Comparison of ENCODE assay signal across 10 cellular contexts in the genomic region with DNA sequence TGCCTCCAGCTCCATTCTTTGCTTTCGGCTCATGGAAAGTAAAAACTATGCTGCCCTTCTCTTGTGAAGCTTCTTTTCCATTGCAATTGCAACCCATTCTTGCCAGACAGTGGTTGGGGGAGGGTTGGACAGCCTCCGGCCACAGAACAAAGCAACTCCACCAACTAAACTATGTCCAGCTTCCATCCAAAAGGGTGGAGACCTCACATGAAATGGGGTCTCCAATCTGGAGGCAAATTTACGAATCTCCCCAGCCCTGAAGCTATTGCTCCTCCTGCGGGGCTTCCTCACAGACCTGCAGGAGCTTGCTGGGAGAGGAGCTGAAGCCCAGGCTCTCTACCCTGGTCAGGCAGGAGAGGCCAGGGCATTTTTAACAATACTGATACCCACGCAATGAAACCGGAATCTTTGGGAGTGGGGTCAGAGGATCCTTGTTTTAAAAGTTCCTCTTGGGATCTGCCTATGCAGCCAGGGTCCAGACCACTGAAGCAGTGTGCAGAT. TPM values are rescaled to one million over a fixed set of nuclear protein-coding genes. Genes with fewer than 3 reads are reported as not detected.
DNase-seq lines count a peak whose midpoint lies in the region; ATAC-seq and TF ChIP-seq lines count a peak whose summit lies in the region.
"Had no signal": no experiment of that assay in that cellular context is flagged by ENCODE, and none has a peak within 500 bp of the region (broad histone marks: within the 10 kb centered on the region; RNA-seq: fewer than 3 reads in every experiment).

No MANE protein-coding gene starts in this region.

- no TSS peak for BruUV-seq in Panc1 (replicated peaks; lab: Mats Ljungman, UMichigan)

- no peak for TF ChIP-seq CTCF in Panc1 (IDR thresholded peaks at IDR 0.05)

- H3K4me1 ChIP-seq in Panc1 (ENCODE audit: control insufficient read depth, insufficient read depth, low read length) (peaks cover 5% of the 10 kb centered on the region; the same call in 1 of the 2 replicates), thymus (ENCODE audit: control insufficient read depth, insufficient read depth, low read length) (no peaks in the 10 kb centered on the region)

- DNase-seq in Panc1 (ENCODE audit: low read depth, low spot score) (no peak), medulla oblongata (ENCODE audit: extremely low spot score) (peak; percentile 16), NCI-H524 treated with DMSO at 0.1 percent for 48 hours (lab: John Stamatoyannopoulos, UW) (no peak)
- no peak for DNase-seq in T-helper 2 cell treated with Interferon-gamma antibody and Interleukin-4, amounts not matched to agents 5 μg/mL and 100 μg/mL, for 36 hours (ENCODE audit: low spot score)
- DNase-seq: activated B cell treated with CpG ODN at 0.5 μM for 24 hours, NCI-H524 had no signal

- CTCF ChIA-PET in Panc1 (lab: Charles Lee) = interaction anchor here (1.5 kb wide), 1 partner anchor 26 kb away, joined by 3 read pairs; no protein-coding TSS in a partner anchor

- no peaks in the 10 kb centered on the region for H3K4me1 Mint-ChIP-seq in T-helper 2 cell treated with Interferon-gamma antibody and Interleukin-4, amounts not matched to agents 5 μg/mL and 100 μg/mL, for 36 hours (ENCODE audit: low read depth)

- H3K27me3 ChIP-seq in Panc1 (ENCODE audit: control insufficient read depth, insufficient read depth, low read length) = peaks cover 5% of the 10 kb centered on the region; the same call in 1 of the 2 replicates
- peaks cover 22% of the 10 kb centered on the region for H3K27me3 ChIP-seq in thymus (ENCODE audit: control insufficient read depth, insufficient read depth)

- H3K9me3 Mint-ChIP-seq in T-helper 2 cell treated with Interferon-gamma antibody and Interleukin-4, amounts not matched to agents 5 μg/mL and 100 μg/mL, for 36 hours = no peaks in the 10 kb centered on the region

- in situ Hi-C loops in Panc1 (cut with HindIII; ENCODE audit: low pct_unique_long_range_greater_than_20kb, low sequenced_read_pairs) = no loop called here

- WGBS in thymus = 91% methylated on average over 6 of the region's 6 CpGs

- H3K27ac ChIP-seq in Panc1 (ENCODE audit: low read length) = no peak overlapping the region
- peak overlapping the region; percentile 13 for H3K27ac ChIP-seq in thymus (ENCODE audit: low read depth)

- intact Hi-C loops in Panc1 (cut with micrococcal nuclease; ENCODE audit: unreplicated experiment) = no loop called here

- H3K4me3 Mint-ChIP-seq in T-helper 2 cell treated with Interferon-gamma antibody and Interleukin-4, amounts not matched to agents 5 μg/mL and 100 μg/mL, for 36 hours = no peak overlapping the region

- ATAC-seq in Panc1 = 0 out of 2 replicates have a peak, but pooled peaks have one; percentile 14
- peak; percentile 7 for ATAC-seq in esophagus mucosa
- no peak for ATAC-seq in HG02938 (IDR thresholded peaks at IDR 0.05; ENCODE audit: unreplicated experiment)
- ATAC-seq in HG03108 (IDR thresholded peaks at IDR 0.05; ENCODE audit: unreplicated experiment) = no peak

- peaks cover 5% of the 10 kb centered on the region; the same call in 1 of the 2 replicates for H3K9me3 ChIP-seq in Panc1 (ENCODE audit: control insufficient read depth, insufficient read depth, low read depth, low read length)
- no peaks in the 10 kb centered on the region for H3K9me3 ChIP-seq in thymus (ENCODE audit: control insufficient read depth)

- no peaks in the 10 kb centered on the region for H3K36me3 Mint-ChIP-seq in T-helper 2 cell treated with Interferon-gamma antibody and Interleukin-4, amounts not matched to agents 5 μg/mL and 100 μg/mL, for 36 hours (ENCODE audit: low read depth)

- peaks cover 81% of the 10 kb centered on the region for H3K27me3 Mint-ChIP-seq in T-helper 2 cell treated with Interferon-gamma antibody and Interleukin-4, amounts not matched to agents 5 μg/mL and 100 μg/mL, for 36 hours (ENCODE audit: low read depth)

- POLR2A ChIA-PET in Panc1 (lab: Charles Lee) = no interaction called here

- no peak overlapping the region; a peak in 1 of 4 replicates for H3K4me3 ChIP-seq in Panc1 (ENCODE audit: low read depth in 2 of 2, low read length in 2 of 2)
- H3K4me3 ChIP-seq in thymus (ENCODE audit: low read length) = peak overlapping the region; percentile 9

- no peak overlapping the region for H3K27ac Mint-ChIP-seq in T-helper 2 cell treated with Interferon-gamma antibody and Interleukin-4, amounts not matched to agents 5 μg/mL and 100 μg/mL, for 36 hours
- H3K27ac Mint-ChIP-seq: activated B cell treated with CpG ODN at 0.5 μM for 24 hours had no signal

- H3K36me3 ChIP-seq in Panc1 (ENCODE audit: control insufficient read depth, insufficient read depth, low read length) (no peaks in the 10 kb centered on the region), thymus (ENCODE audit: control insufficient read depth, insufficient read depth) (no peaks in the 10 kb centered on the region)

RNA-seq across cellular contexts. Expression of a gene that starts 0.6 kb away (rescaled TPM):
- total RNA-seq in Panc1 (2021; ENCODE audit: unreplicated experiment) (2.1 TPM), esophagus mucosa (125 TPM)
- 0.92 TPM for polyA plus RNA-seq in Panc1 (2012; ENCODE audit: insufficient read length)
- polyA plus RNA-seq in thymus = 150 TPM

RNA-seq across cellular contexts. Expression of a gene that starts 52.0 kb away (rescaled TPM):
- total RNA-seq in Panc1 (2021; ENCODE audit: unreplicated experiment) (111 TPM), esophagus mucosa (36.7 TPM)
- polyA plus RNA-seq in Panc1 (2012; ENCODE audit: insufficient read length) = 100 TPM
- polyA plus RNA-seq in thymus = 33.1 TPM

Comparison
In these comparisons a context has a peak if more than half of its experiments do, and no peak if none do; other contexts are left out.
1. ATAC-seq: peak in Panc1 (single experiment) and esophagus mucosa (single experiment); none in HG02938 (single experiment) and HG03108 (single experiment).
2. RNA of a gene that starts 0.6 kb away (total RNA-seq): 125 TPM in esophagus mucosa (single experiment); 2.1 TPM in Panc1 (single experiment); every median in the first group is over 10 times any median in the second.